Comparison of ENCODE assay signal across 11 cellular contexts in genomic region chr12:109271418-109271817, GRCh38. TPM values are rescaled to one million over a fixed set of nuclear protein-coding genes. Genes with fewer than 3 reads are reported as not detected.
"Had no signal": no experiment of that assay in that cellular context is flagged by ENCODE, and none has a peak within 500 bp of the region (broad histone marks: within the 10 kb centered on the region; RNA-seq: fewer than 3 reads in every experiment).

No MANE protein-coding gene starts in this region.

- DNase-seq: GM23248, GOT3, H7, IMR-90, KG1 had no signal

- FAIRE-seq: HTR-8/SVneo, K562 had no signal

- H3K4me3 ChIP-seq: GM23248, HAP-1, K562 had no signal

- H3K9me3 ChIP-seq: HAP-1 had no signal

- ATAC-seq: HCT116, K562 had no signal

- H3K4me1 ChIP-seq: HAP-1 had no signal

- H3K36me3 ChIP-seq: HAP-1 had no signal

- H3K9ac ChIP-seq: GM23248 had no signal

- H3K27ac ChIP-seq: GM23248 had no signal

- H2AFZ ChIP-seq: GM23248 had no signal

RNA-seq across cellular contexts. Expression of gene FOXN4, which starts 37.7 kb away (rescaled TPM):
- total RNA-seq: GM23248, H4, HT-29, IMR-90, K562 had no signal
- polyA plus RNA-seq: GM23248, IMR-90, K562 had no signal
